Comparison of ENCODE assay signal across 8 cellular contexts in genomic region chr1:31934706-31935629, GRCh38.
DNase-seq lines count a peak whose midpoint lies in the region; ATAC-seq and TF ChIP-seq lines count a peak whose summit lies in the region.

No MANE protein-coding gene starts in this region.

- H3K9ac ChIP-seq in rectal smooth muscle tissue (ENCODE audit: low read length): no peak overlapping the region

- H3K27me3 ChIP-seq in rectal smooth muscle tissue (ENCODE audit: control insufficient read depth, insufficient read depth, low read length): no peaks in the 10 kb centered on the region

- peak overlapping the region; percentile 9 for H3K4me3 ChIP-seq in epithelial cell of esophagus (ENCODE audit: low read length)
- H3K4me3 ChIP-seq in rectal smooth muscle tissue (ENCODE audit: low read length): peak overlapping the region; percentile 30

- peak; percentile 35 to 50 for DNase-seq in activated CD4-positive, alpha-beta T cell treated with anti-CD3 and anti-CD28 coated beads for 4 hours
- DNase-seq in activated CD4-positive, alpha-beta T cell treated with anti-CD3 and anti-CD28 coated beads for 1 hour: no peak
- DNase-seq in epithelial cell of esophagus (ENCODE audit: low read depth) (peak; percentile 68), GDM1 (lab: John Stamatoyannopoulos, UW) (no peak), cerebellar cortex (ENCODE audit: low spot score) (no peak), SKM-1 (lab: John Stamatoyannopoulos, UW; ENCODE audit: unreplicated experiment) (no peak)

- peak overlapping the region; percentile 57 for H3K27ac ChIP-seq in rectal smooth muscle tissue (ENCODE audit: low read depth, low read length)

- ATAC-seq in SK-N-SH treated with all-trans-retinoic acid at 6 μM for 48 hours: peak; percentile 19

- TF ChIP-seq CTCF in epithelial cell of esophagus (IDR thresholded peaks at IDR 0.05; ENCODE audit: insufficient read depth, low read depth, low read length, missing control alignments): peak; percentile 2

- H3K36me3 ChIP-seq in rectal smooth muscle tissue (ENCODE audit: control insufficient read depth, insufficient read depth, low read length): no peaks in the 10 kb centered on the region

- peaks cover 38% of the 10 kb centered on the region for H3K4me1 ChIP-seq in rectal smooth muscle tissue (ENCODE audit: control insufficient read depth, insufficient read depth, low read length)

TF ChIP-seq in SK-N-SH treated with all-trans-retinoic acid at 6 μM for 48 hours, 23 proteins besides CTCF, POLR2A, EP300 and RAD21:
- TF ChIP-seq, protein P1, sequence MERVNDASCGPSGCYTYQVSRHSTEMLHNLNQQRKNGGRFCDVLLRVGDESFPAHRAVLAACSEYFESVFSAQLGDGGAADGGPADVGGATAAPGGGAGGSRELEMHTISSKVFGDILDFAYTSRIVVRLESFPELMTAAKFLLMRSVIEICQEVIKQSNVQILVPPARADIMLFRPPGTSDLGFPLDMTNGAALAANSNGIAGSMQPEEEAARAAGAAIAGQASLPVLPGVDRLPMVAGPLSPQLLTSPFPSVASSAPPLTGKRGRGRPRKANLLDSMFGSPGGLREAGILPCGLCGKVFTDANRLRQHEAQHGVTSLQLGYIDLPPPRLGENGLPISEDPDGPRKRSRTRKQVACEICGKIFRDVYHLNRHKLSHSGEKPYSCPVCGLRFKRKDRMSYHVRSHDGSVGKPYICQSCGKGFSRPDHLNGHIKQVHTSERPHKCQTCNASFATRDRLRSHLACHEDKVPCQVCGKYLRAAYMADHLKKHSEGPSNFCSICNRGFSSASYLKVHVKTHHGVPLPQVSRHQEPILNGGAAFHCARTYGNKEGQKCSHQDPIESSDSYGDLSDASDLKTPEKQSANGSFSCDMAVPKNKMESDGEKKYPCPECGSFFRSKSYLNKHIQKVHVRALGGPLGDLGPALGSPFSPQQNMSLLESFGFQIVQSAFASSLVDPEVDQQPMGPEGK (CRISPR knock-in tag; IDR thresholded peaks at IDR 0.05; ENCODE audit: borderline replicate concordance): no peak
- TF ChIP-seq OSR1 (CRISPR knock-in tag; IDR thresholded peaks at IDR 0.05): no peak
- no peak for TF ChIP-seq TOX (CRISPR knock-in tag; IDR thresholded peaks at IDR 0.05; ENCODE audit: borderline replicate concordance)
- no peak for TF ChIP-seq ZFP30 (CRISPR knock-in tag; IDR thresholded peaks at IDR 0.05)
- TF ChIP-seq CSDC2 (CRISPR knock-in tag; IDR thresholded peaks at IDR 0.05): no peak
- TF ChIP-seq PPARA (CRISPR knock-in tag; IDR thresholded peaks at IDR 0.05; ENCODE audit: borderline replicate concordance): no peak
- no peak for TF ChIP-seq ZNF8 (CRISPR knock-in tag; IDR thresholded peaks at IDR 0.05)
- TF ChIP-seq RARB (CRISPR knock-in tag; IDR thresholded peaks at IDR 0.05): no peak
- no peak for TF ChIP-seq ARNTL (CRISPR knock-in tag; IDR thresholded peaks at IDR 0.05; ENCODE audit: borderline replicate concordance, low read depth)
- no peak for TF ChIP-seq ZNF70 (CRISPR knock-in tag; IDR thresholded peaks at IDR 0.05)
- TF ChIP-seq BACH2 (CRISPR knock-in tag; IDR thresholded peaks at IDR 0.05; ENCODE audit: borderline replicate concordance): no peak
- TF ChIP-seq, protein P2, sequence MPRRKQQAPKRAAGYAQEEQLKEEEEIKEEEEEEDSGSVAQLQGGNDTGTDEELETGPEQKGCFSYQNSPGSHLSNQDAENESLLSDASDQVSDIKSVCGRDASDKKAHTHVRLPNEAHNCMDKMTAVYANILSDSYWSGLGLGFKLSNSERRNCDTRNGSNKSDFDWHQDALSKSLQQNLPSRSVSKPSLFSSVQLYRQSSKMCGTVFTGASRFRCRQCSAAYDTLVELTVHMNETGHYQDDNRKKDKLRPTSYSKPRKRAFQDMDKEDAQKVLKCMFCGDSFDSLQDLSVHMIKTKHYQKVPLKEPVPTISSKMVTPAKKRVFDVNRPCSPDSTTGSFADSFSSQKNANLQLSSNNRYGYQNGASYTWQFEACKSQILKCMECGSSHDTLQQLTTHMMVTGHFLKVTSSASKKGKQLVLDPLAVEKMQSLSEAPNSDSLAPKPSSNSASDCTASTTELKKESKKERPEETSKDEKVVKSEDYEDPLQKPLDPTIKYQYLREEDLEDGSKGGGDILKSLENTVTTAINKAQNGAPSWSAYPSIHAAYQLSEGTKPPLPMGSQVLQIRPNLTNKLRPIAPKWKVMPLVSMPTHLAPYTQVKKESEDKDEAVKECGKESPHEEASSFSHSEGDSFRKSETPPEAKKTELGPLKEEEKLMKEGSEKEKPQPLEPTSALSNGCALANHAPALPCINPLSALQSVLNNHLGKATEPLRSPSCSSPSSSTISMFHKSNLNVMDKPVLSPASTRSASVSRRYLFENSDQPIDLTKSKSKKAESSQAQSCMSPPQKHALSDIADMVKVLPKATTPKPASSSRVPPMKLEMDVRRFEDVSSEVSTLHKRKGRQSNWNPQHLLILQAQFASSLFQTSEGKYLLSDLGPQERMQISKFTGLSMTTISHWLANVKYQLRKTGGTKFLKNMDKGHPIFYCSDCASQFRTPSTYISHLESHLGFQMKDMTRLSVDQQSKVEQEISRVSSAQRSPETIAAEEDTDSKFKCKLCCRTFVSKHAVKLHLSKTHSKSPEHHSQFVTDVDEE (CRISPR knock-in tag; IDR thresholded peaks at IDR 0.05): no peak
- no peak for TF ChIP-seq ZFP3 (CRISPR knock-in tag; IDR thresholded peaks at IDR 0.05)
- no peak for TF ChIP-seq GLIS3 (CRISPR knock-in tag; IDR thresholded peaks at IDR 0.05)
- TF ChIP-seq, protein P3, sequence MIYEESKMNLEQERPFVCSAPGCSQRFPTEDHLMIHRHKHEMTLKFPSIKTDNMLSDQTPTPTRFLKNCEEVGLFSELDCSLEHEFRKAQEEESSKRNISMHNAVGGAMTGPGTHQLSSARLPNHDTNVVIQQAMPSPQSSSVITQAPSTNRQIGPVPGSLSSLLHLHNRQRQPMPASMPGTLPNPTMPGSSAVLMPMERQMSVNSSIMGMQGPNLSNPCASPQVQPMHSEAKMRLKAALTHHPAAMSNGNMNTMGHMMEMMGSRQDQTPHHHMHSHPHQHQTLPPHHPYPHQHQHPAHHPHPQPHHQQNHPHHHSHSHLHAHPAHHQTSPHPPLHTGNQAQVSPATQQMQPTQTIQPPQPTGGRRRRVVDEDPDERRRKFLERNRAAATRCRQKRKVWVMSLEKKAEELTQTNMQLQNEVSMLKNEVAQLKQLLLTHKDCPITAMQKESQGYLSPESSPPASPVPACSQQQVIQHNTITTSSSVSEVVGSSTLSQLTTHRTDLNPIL (CRISPR knock-in tag; IDR thresholded peaks at IDR 0.05; ENCODE audit: low read depth): no peak

Comparison
In these comparisons a context has a peak if more than half of its experiments do, and no peak if none do; other contexts are left out.
1. DNase-seq: peak in activated CD4-positive, alpha-beta T cell treated with anti-CD3 and anti-CD28 coated beads for 4 hours (2 of 2) and epithelial cell of esophagus (single experiment); none in activated CD4-positive, alpha-beta T cell treated with anti-CD3 and anti-CD28 coated beads for 1 hour (single experiment), GDM1 (single experiment), cerebellar cortex (single experiment) and SKM-1 (single experiment).